In genomic region chrX:31981546-31982062, GRCh38 we compare ENCODE assay signal across 25 cellular contexts.
"Had no signal": no experiment of that assay in that cellular context is flagged by ENCODE, and none has a peak within 500 bp of the region (broad histone marks: within the 10 kb centered on the region; RNA-seq: fewer than 3 reads in every experiment).

No MANE protein-coding gene starts in this region.

- H3K4me3 Mint-ChIP-seq: activated T-helper 17 cell treated with anti-CD3 and anti-CD28 coated beads, Interleukin-2, amount 50 U/mL, for 72 hours; brain; effector memory CD8-positive, alpha-beta T cell; immature natural killer cell; naive thymus-derived CD4-positive, alpha-beta T cell; neural crest cell; stimulated activated memory B cell treated with anti-CD40 and anti-IgM and Interleukin-4, amounts not matched to agents 10 μg/mL and 1 μg/mL and 100 μg/mL, for 72 hours; WTC11 had no signal

- H3K4me3 ChIP-seq: esophagus muscularis mucosa, hepatocyte, left lung, lung, sigmoid colon, smooth muscle cell, stomach, transverse colon had no signal

- FAIRE-seq: frontal cortex, urothelium cell line had no signal

- DNase-seq: activated T-cell treated with anti-CD3 and anti-CD28 coated beads, Interleukin-2, amount 50 U/mL, for 1 hour; aorta; dermis blood vessel endothelial cell; effector memory CD8-positive, alpha-beta T cell; glutamatergic neuron; immature natural killer cell; left lung; naive thymus-derived CD4-positive, alpha-beta T cell; retina; sigmoid colon; stimulated activated CD4-positive, alpha-beta T cell treated with anti-CD3 and anti-CD28 coated beads, Interleukin-15, amount 100 ng/mL, for 24 hours; stomach; transverse colon had no signal

- H3K27ac Mint-ChIP-seq: activated T-helper 17 cell treated with anti-CD3 and anti-CD28 coated beads, Interleukin-2, amount 50 U/mL, for 72 hours; brain; effector memory CD8-positive, alpha-beta T cell; immature natural killer cell; naive thymus-derived CD4-positive, alpha-beta T cell; stimulated activated memory B cell treated with anti-CD40 and anti-IgM and Interleukin-4, amounts not matched to agents 10 μg/mL and 1 μg/mL and 100 μg/mL, for 72 hours; WTC11 had no signal

- H3K27me3 Mint-ChIP-seq: activated T-helper 17 cell treated with anti-CD3 and anti-CD28 coated beads, Interleukin-2, amount 50 U/mL, for 72 hours; brain; effector memory CD8-positive, alpha-beta T cell; naive thymus-derived CD4-positive, alpha-beta T cell; stimulated activated memory B cell treated with anti-CD40 and anti-IgM and Interleukin-4, amounts not matched to agents 10 μg/mL and 1 μg/mL and 100 μg/mL, for 72 hours had no signal

- H3K36me3 ChIP-seq: esophagus muscularis mucosa, left lung, sigmoid colon, stomach, transverse colon had no signal

- ATAC-seq: activated naive CD4-positive, alpha-beta T cell treated with anti-CD3 and anti-CD28 coated beads, Interleukin-2, amount 50 U/mL, for 72 hours; activated T-helper 17 cell treated with anti-CD3 and anti-CD28 coated beads, Interleukin-2, amount 50 U/mL, for 72 hours; effector memory CD8-positive, alpha-beta T cell; left lung; naive thymus-derived CD4-positive, alpha-beta T cell; stimulated activated memory B cell treated with anti-CD40 and anti-IgM and Interleukin-4, amounts not matched to agents 10 μg/mL and 1 μg/mL and 100 μg/mL, for 72 hours; WTC11 had no signal

- H3K4me1 Mint-ChIP-seq: activated T-helper 17 cell treated with anti-CD3 and anti-CD28 coated beads, Interleukin-2, amount 50 U/mL, for 72 hours; immature natural killer cell; naive thymus-derived CD4-positive, alpha-beta T cell; neural crest cell; stimulated activated memory B cell treated with anti-CD40 and anti-IgM and Interleukin-4, amounts not matched to agents 10 μg/mL and 1 μg/mL and 100 μg/mL, for 72 hours; WTC11 had no signal

- H3K4me1 ChIP-seq: esophagus muscularis mucosa, left lung, sigmoid colon, stomach, transverse colon had no signal

- H3K27me3 ChIP-seq: esophagus muscularis mucosa, hepatocyte, left lung, sigmoid colon, stomach, transverse colon had no signal

- H3K36me3 Mint-ChIP-seq: activated naive CD4-positive, alpha-beta T cell treated with anti-CD3 and anti-CD28 coated beads, Interleukin-2, amount 50 U/mL, for 72 hours; brain; immature natural killer cell; naive thymus-derived CD4-positive, alpha-beta T cell; stimulated activated memory B cell treated with anti-CD40 and anti-IgM and Interleukin-4, amounts not matched to agents 10 μg/mL and 1 μg/mL and 100 μg/mL, for 72 hours; WTC11 had no signal

- H3K9me3 ChIP-seq: esophagus muscularis mucosa, left lung, sigmoid colon, stomach, transverse colon had no signal

- H3K27ac ChIP-seq: esophagus muscularis mucosa, hepatocyte, left lung, sigmoid colon, stomach, transverse colon had no signal
